7 cellular contexts compared by ENCODE assay signal in the genomic region with DNA sequence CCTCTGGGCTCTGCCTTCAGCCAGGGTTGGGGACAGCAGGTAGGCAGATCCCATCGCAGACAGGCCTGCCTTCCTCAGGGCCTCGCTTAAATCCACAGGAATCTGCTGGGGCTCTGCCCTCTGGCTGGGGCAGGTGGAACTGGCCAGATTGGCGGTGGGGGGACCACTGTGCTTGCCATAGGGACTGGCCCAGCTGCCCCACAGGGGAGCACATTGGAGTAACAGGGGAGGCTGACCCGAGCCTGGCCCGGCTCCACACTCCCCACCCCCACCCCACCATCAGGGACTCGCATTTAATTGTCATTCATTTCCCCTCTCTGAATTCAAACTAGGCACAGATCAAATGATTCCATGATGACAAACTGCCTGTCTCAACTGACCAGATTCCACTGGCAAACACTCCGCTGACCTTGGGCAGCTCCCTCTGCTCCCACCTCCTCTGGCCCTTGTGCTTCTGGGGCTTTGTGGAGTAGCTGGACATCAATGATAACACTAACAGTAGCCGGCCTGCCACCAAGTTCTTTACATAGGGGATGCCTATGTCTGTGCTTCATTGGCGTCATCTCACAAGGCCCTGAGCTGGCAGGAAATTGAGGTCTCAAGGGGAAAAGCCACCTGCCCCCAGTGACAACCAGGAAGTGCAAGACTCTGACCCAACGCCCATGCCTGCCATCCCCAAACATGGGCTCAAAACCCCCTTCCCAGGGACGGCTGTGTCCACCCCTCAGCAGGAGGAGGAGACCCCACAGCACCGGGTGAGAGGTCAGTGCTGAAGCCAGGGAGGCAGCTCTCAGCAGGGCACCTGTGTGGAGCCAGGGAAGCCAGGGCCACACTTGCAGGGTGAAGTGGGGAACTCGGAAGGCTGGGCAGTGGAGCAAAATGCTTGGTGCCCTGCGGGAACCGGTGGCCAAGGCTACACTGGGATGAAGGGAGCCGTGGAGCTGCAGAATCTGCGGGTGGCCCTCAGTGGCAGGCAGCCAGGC. TPM values are rescaled to one million over a fixed set of nuclear protein-coding genes. Genes with fewer than 3 reads are reported as not detected.
DNase-seq lines count a peak whose midpoint lies in the region; ATAC-seq and TF ChIP-seq lines count a peak whose summit lies in the region.

No MANE protein-coding gene starts in this region.

- H3K36me3 ChIP-seq in HCT116 (ENCODE audit: control insufficient read depth in 1 of 2, insufficient read depth in 2 of 2, low read length in 2 of 2) = no peaks in the 10 kb centered on the region
- no peaks in the 10 kb centered on the region for H3K36me3 ChIP-seq in MM.1S (replicated peaks; ENCODE audit: insufficient read depth, low read length)
- H3K36me3 ChIP-seq in effector memory CD4-positive, alpha-beta T cell (ENCODE audit: control insufficient read depth, insufficient read depth, low read length) = no peaks in the 10 kb centered on the region

- BruUV-seq in HCT116 (replicated peaks; lab: Mats Ljungman, UMichigan) = no TSS peak

- H3K4me2 ChIP-seq in HCT116 (ENCODE audit: low read length) = no peak overlapping the region
- no peak overlapping the region for H3K4me2 ChIP-seq in MM.1S (ENCODE audit: low read depth, low read length)

- intact Hi-C loops in HCT116 (cut with micrococcal nuclease) = no loop called here

- CTCF ChIA-PET in HCT116 (lab: Charles Lee) = no interaction called here

- TF ChIP-seq CTCF in HCT116 (IDR thresholded peaks at IDR 0.05 in 2 of 3, conservative IDR thresholded peaks at IDR 0.05 in 1 of 3; ENCODE audit: borderline replicate concordance in 1 of 3, insufficient read depth in 1 of 3, low read depth in 2 of 3, low read length in 2 of 3) (peak; percentile 9 to 29 (median 24); a peak in 3 of 6 replicates), VCaP (conservative IDR thresholded peaks at IDR 0.05) (peak; percentile 19), MM.1S (IDR thresholded peaks at IDR 0.05; ENCODE audit: low read length) (no peak)

- H3K79me2 ChIP-seq in HCT116 (ENCODE audit: insufficient read depth, low read length) (no peaks in the 10 kb centered on the region), MM.1S (ENCODE audit: low read length) (no peaks in the 10 kb centered on the region)

- POLR2A ChIA-PET in HCT116 (lab: Charles Lee) = no interaction called here

- no peak overlapping the region for H2AFZ ChIP-seq in HCT116 (ENCODE audit: low read depth, low read length, poor library complexity, severe bottlenecking)
- H2AFZ ChIP-seq in MM.1S (ENCODE audit: low read length) = no peak overlapping the region

- TF ChIP-seq POLR2A in HCT116 (IDR thresholded peaks at IDR 0.05; ENCODE audit: borderline replicate concordance, extremely low read depth, insufficient read depth, insufficient read length) = no peak

- TF ChIP-seq RAD21 in HCT116 (IDR thresholded peaks at IDR 0.05; ENCODE audit: low read depth) = peak; percentile 28

- no peaks in the 10 kb centered on the region for H3F3A ChIP-seq in MM.1S (ENCODE audit: insufficient read depth, low read length)

- H3K9me3 ChIP-seq in HCT116 (ENCODE audit: control insufficient read depth in 1 of 2, insufficient read depth in 1 of 2, low read depth in 1 of 2, low read length in 2 of 2) (no peaks in the 10 kb centered on the region), MM.1S (replicated peaks; ENCODE audit: insufficient read depth, low read length) (no peaks in the 10 kb centered on the region)
- no peaks in the 10 kb centered on the region for H3K9me3 ChIP-seq in effector memory CD4-positive, alpha-beta T cell (ENCODE audit: control insufficient read depth, low read length)

- no peak overlapping the region for H3K9ac ChIP-seq in HCT116 (ENCODE audit: low read length)
- no peak overlapping the region for H3K9ac ChIP-seq in MM.1S (ENCODE audit: low read length)

- H4K20me1 ChIP-seq in HCT116 (ENCODE audit: insufficient read depth) (no peaks in the 10 kb centered on the region), MM.1S (ENCODE audit: insufficient read depth, low read length) (no peaks in the 10 kb centered on the region)

- H3K9me2 ChIP-seq in HCT116 (ENCODE audit: insufficient read depth) (no peaks in the 10 kb centered on the region), MM.1S (replicated peaks; ENCODE audit: insufficient read depth, low read length) (no peaks in the 10 kb centered on the region)

- H3K4me3 ChIP-seq in HCT116 (replicated peaks in 1 of 2; ENCODE audit: low read depth in 1 of 2, low read length in 2 of 2) (no peak overlapping the region), MM.1S (ENCODE audit: low read length) (no peak overlapping the region)
- H3K4me3 ChIP-seq in effector memory CD4-positive, alpha-beta T cell (ENCODE audit: insufficient read depth, low read depth, low read length, poor library complexity, severe bottlenecking) = no peak overlapping the region

- no peak for DNase-seq in HCT116 (ENCODE audit: low read depth, low spot score)
- DNase-seq in lung microvascular endothelial cell (ENCODE audit: low read depth in 2 of 2) = peak; percentile 11 to 88
- DNase-seq in MM.1S = no peak
- DNase-seq in LoVo (ENCODE audit: low spot score) = no peak
- no peak for DNase-seq in effector memory CD4-positive, alpha-beta T cell

- H3K27ac ChIP-seq in HCT116 (ENCODE audit: low read depth, low read length) (no peak overlapping the region), VCaP (no peak overlapping the region), MM.1S (ENCODE audit: low read length) (no peak overlapping the region)
- H3K27ac ChIP-seq in effector memory CD4-positive, alpha-beta T cell (ENCODE audit: insufficient read depth, low read length, poor library complexity, severe bottlenecking) = no peak overlapping the region

- H3K4me1 ChIP-seq in HCT116 (ENCODE audit: control insufficient read depth in 1 of 2, insufficient read depth in 2 of 2, low read length in 2 of 2) = peaks cover 10 to 28% of the 10 kb centered on the region in 2 experiments
- H3K4me1 ChIP-seq in MM.1S (ENCODE audit: low read length) = no peaks in the 10 kb centered on the region
- H3K4me1 ChIP-seq in effector memory CD4-positive, alpha-beta T cell (ENCODE audit: control insufficient read depth, insufficient read depth, low read length, poor library complexity, severe bottlenecking) = no peaks in the 10 kb centered on the region

- H3K27me3 ChIP-seq in HCT116 (ENCODE audit: insufficient read depth, low read length) = no peaks in the 10 kb centered on the region
- peaks cover 7% of the 10 kb centered on the region; the same call in 1 of the 2 replicates for H3K27me3 ChIP-seq in MM.1S (replicated peaks; ENCODE audit: insufficient read depth, low read length)
- H3K27me3 ChIP-seq in effector memory CD4-positive, alpha-beta T cell (replicated peaks; ENCODE audit: control insufficient read depth, insufficient read depth, low read length, poor library complexity, severe bottlenecking) = peaks cover 12% of the 10 kb centered on the region

- ATAC-seq in GM18511 (IDR thresholded peaks at IDR 0.05; ENCODE audit: unreplicated experiment) (peak; percentile 38), HCT116 (no peak)

- RAD21 ChIA-PET in HCT116 (lab: Charles Lee; ENCODE audit: low non-redundant PET in 1 of 2, low total read pairs in 2 of 2, uncharacterized antibody in 2 of 2, unreplicated experiment in 2 of 2) = no interaction called here

TF ChIP-seq in HCT116, 20 proteins besides CTCF, POLR2A, EP300 and RAD21 (continues in another document):
- TF ChIP-seq SRF (IDR thresholded peaks at IDR 0.05; ENCODE audit: low read depth) = no peak
- no peak for TF ChIP-seq EZH2phosphoT487 (IDR thresholded peaks at IDR 0.05; ENCODE audit: borderline replicate concordance)
- TF ChIP-seq, protein P1, sequence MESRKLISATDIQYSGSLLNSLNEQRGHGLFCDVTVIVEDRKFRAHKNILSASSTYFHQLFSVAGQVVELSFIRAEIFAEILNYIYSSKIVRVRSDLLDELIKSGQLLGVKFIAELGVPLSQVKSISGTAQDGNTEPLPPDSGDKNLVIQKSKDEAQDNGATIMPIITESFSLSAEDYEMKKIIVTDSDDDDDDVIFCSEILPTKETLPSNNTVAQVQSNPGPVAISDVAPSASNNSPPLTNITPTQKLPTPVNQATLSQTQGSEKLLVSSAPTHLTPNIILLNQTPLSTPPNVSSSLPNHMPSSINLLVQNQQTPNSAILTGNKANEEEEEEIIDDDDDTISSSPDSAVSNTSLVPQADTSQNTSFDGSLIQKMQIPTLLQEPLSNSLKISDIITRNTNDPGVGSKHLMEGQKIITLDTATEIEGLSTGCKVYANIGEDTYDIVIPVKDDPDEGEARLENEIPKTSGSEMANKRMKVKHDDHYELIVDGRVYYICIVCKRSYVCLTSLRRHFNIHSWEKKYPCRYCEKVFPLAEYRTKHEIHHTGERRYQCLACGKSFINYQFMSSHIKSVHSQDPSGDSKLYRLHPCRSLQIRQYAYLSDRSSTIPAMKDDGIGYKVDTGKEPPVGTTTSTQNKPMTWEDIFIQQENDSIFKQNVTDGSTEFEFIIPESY (IDR thresholded peaks at IDR 0.05; ENCODE audit: extremely low read depth, insufficient replicate concordance, low read length) = no peak
- no peak for TF ChIP-seq EZH2 (IDR thresholded peaks at IDR 0.05)
- TF ChIP-seq CEBPB (IDR thresholded peaks at IDR 0.05; ENCODE audit: low read depth) = no peak
- no peak for TF ChIP-seq EGR1 (IDR thresholded peaks at IDR 0.05; ENCODE audit: low read depth)
- no peak for TF ChIP-seq JUND (IDR thresholded peaks at IDR 0.05)
- TF ChIP-seq, protein P2, sequence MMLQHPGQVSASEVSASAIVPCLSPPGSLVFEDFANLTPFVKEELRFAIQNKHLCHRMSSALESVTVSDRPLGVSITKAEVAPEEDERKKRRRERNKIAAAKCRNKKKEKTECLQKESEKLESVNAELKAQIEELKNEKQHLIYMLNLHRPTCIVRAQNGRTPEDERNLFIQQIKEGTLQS (IDR thresholded peaks at IDR 0.05) = no peak
- no peak for TF ChIP-seq ZFX (IDR thresholded peaks at IDR 0.05)
- no peak for TF ChIP-seq YY1 (IDR thresholded peaks at IDR 0.05; ENCODE audit: extremely low read depth, insufficient replicate concordance, low read depth, low read length)

RNA-seq across cellular contexts. Expression of a gene that starts 2.1 kb away (rescaled TPM):
- total RNA-seq in HCT116 (2021; ENCODE audit: unreplicated experiment) (6.1 TPM), lung microvascular endothelial cell (4.4 and 20.4 TPM in 2 replicates)
- 4.7 and 5.1 TPM in 2 replicates for polyA plus RNA-seq in HCT116 (2012)

Comparison
In these comparisons a context has a peak if more than half of its experiments do, and no peak if none do; other contexts are left out.
1. DNase-seq: peak in lung microvascular endothelial cell (2 of 2); none in HCT116 (single experiment), MM.1S (single experiment), LoVo (single experiment) and effector memory CD4-positive, alpha-beta T cell (0 of 3).